ENCODE assay signal across 8 cellular contexts in the genomic region with DNA sequence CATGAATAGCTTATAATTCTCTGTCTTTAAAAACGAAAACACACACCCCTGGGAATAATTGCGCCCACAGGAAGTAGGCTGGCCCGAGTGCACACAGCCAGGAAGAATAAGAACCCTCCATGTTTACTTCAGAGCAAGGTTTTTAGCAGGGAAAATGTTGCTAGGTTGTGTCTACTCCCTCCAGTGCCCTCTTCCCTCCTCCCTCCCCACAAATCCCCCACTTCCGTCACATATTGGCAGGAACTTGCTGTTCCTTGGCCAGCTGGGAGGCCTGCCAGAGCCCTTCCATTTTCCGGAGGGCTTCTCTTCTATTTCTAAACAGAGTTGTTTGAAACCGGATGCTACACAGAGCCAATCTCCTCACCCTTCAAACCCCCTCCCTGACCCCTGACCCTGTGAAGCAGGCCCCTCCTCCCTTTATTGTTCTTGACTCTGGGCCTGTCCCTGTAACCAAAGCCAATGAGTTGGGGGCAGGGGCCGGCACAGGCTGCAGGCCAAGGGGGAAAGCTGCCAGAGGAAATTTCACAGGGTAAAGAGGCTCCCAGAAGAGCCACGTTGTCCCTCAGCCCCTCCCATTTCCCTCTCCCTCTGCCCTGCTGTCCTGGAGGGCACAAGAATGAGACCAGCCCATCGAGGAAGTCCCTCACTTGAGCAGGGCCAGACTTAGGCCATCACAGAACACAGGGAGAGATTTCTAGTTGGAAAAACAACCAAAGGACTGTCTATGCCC. TPM values are rescaled to one million over a fixed set of nuclear protein-coding genes. Genes with fewer than 3 reads are reported as not detected.
A peak's percentile ranks its signal among the peaks of the same experiment; 100 is the strongest.
DNase-seq lines count a peak whose midpoint lies in the region; ATAC-seq and TF ChIP-seq lines count a peak whose summit lies in the region.

No MANE protein-coding gene starts in this region.

- no peaks in the 10 kb centered on the region for H3K27me3 ChIP-seq in hepatocyte
- no peaks in the 10 kb centered on the region for H3K27me3 ChIP-seq in effector memory CD4-positive, alpha-beta T cell (replicated peaks; ENCODE audit: control insufficient read depth, insufficient read depth, low read length, poor library complexity, severe bottlenecking)

- H3K27ac ChIP-seq in angular gyrus (ENCODE audit: low read depth, low read length) = peak overlapping the region; percentile 73
- peak overlapping the region; percentile 94 for H3K27ac ChIP-seq in hepatocyte
- H3K27ac ChIP-seq in effector memory CD4-positive, alpha-beta T cell (ENCODE audit: insufficient read depth, low read length, poor library complexity, severe bottlenecking) = no peak overlapping the region

- H3K36me3 Mint-ChIP-seq in activated naive CD4-positive, alpha-beta T cell treated with anti-CD3 and anti-CD28 coated beads, Interleukin-2, amount 10 ng/mL, durations not matched to agents 7 days and 5 days = no peaks in the 10 kb centered on the region

- no peaks in the 10 kb centered on the region for H3K9me2 ChIP-seq in hepatocyte (replicated peaks; ENCODE audit: insufficient read depth)

- peak; percentile 80 for DNase-seq in HFF-Myc (ENCODE audit: extremely low read depth, low read depth)
- DNase-seq in hepatocyte (ENCODE audit: low spot score) = peak; percentile 74
- DNase-seq in putamen (ENCODE audit: low spot score) = peak; percentile 75
- no peak for DNase-seq in NCI-H128 (lab: John Stamatoyannopoulos, UW; ENCODE audit: unreplicated experiment)
- no peak for DNase-seq in effector memory CD4-positive, alpha-beta T cell
- DNase-seq in activated naive CD4-positive, alpha-beta T cell treated with anti-CD3 and anti-CD28 coated beads, Interleukin-2, amount 10 ng/mL, durations not matched to agents 7 days and 5 days = no peak

- peaks cover 4% of the 10 kb centered on the region for H3K4me1 Mint-ChIP-seq in activated naive CD4-positive, alpha-beta T cell treated with anti-CD3 and anti-CD28 coated beads, Interleukin-2, amount 10 ng/mL, durations not matched to agents 7 days and 5 days

- H3K4me3 Mint-ChIP-seq in activated naive CD4-positive, alpha-beta T cell treated with anti-CD3 and anti-CD28 coated beads, Interleukin-2, amount 10 ng/mL, durations not matched to agents 7 days and 5 days = no peak overlapping the region

- ATAC-seq in HG02852 (IDR thresholded peaks at IDR 0.05; ENCODE audit: unreplicated experiment) = no peak

- WGBS in hepatocyte (ENCODE audit: low lambda C conversion rate, missing lambda C conversion rate) = 31% methylated on average over 9 of the region's 9 CpGs

- TF ChIP-seq CTCF in HFF-Myc (IDR thresholded peaks at IDR 0.05; ENCODE audit: low read depth, low read length, missing control alignments) (no peak), hepatocyte (IDR thresholded peaks at IDR 0.05; ENCODE audit: poor library complexity) (no peak)

- H3K4me2 ChIP-seq in hepatocyte = peak overlapping the region; percentile 20

- no peaks in the 10 kb centered on the region for H3K9me3 Mint-ChIP-seq in activated naive CD4-positive, alpha-beta T cell treated with anti-CD3 and anti-CD28 coated beads, Interleukin-2, amount 10 ng/mL, durations not matched to agents 7 days and 5 days

- H3K9me3 ChIP-seq in hepatocyte (ENCODE audit: low read depth) = no peaks in the 10 kb centered on the region
- H3K9me3 ChIP-seq in effector memory CD4-positive, alpha-beta T cell (ENCODE audit: control insufficient read depth, low read length) = no peaks in the 10 kb centered on the region

- H3K4me3 ChIP-seq in HFF-Myc (replicated peaks; ENCODE audit: low read depth, low read length) = no peak overlapping the region
- H3K4me3 ChIP-seq in hepatocyte = no peak overlapping the region
- no peak overlapping the region for H3K4me3 ChIP-seq in effector memory CD4-positive, alpha-beta T cell (ENCODE audit: insufficient read depth, low read depth, low read length, poor library complexity, severe bottlenecking)

- no peaks in the 10 kb centered on the region for H4K20me1 ChIP-seq in hepatocyte (ENCODE audit: insufficient read depth, poor library complexity, severe bottlenecking)

- H3K79me2 ChIP-seq in hepatocyte = no peaks in the 10 kb centered on the region

- H2AFZ ChIP-seq in hepatocyte = peak overlapping the region; percentile 39

- H3K27me3 Mint-ChIP-seq in activated naive CD4-positive, alpha-beta T cell treated with anti-CD3 and anti-CD28 coated beads, Interleukin-2, amount 10 ng/mL, durations not matched to agents 7 days and 5 days = peaks cover 17% of the 10 kb centered on the region

- no peak overlapping the region for H3K27ac Mint-ChIP-seq in activated naive CD4-positive, alpha-beta T cell treated with anti-CD3 and anti-CD28 coated beads, Interleukin-2, amount 10 ng/mL, durations not matched to agents 7 days and 5 days

- H3K36me3 ChIP-seq in hepatocyte (replicated peaks; ENCODE audit: insufficient read depth, low read depth) = no peaks in the 10 kb centered on the region
- no peaks in the 10 kb centered on the region for H3K36me3 ChIP-seq in effector memory CD4-positive, alpha-beta T cell (ENCODE audit: control insufficient read depth, insufficient read depth, low read length)

- CTCF ChIA-PET in activated naive CD4-positive, alpha-beta T cell treated with anti-CD3 and anti-CD28 coated beads, Interleukin-2, amount 10 ng/mL, durations not matched to agents 7 days and 5 days (lab: Charles Lee) = no interaction called here

- peaks cover 54% of the 10 kb centered on the region for H3K4me1 ChIP-seq in hepatocyte (ENCODE audit: insufficient read depth)
- no peaks in the 10 kb centered on the region for H3K4me1 ChIP-seq in effector memory CD4-positive, alpha-beta T cell (ENCODE audit: control insufficient read depth, insufficient read depth, low read length, poor library complexity, severe bottlenecking)

RNA-seq across cellular contexts. Expression of gene LGALSL, which starts 49.8 kb away (rescaled TPM):
- 28.1 and 30.7 TPM in 2 replicates for total RNA-seq in hepatocyte
- polyA plus RNA-seq in hepatocyte = 27.9 and 44.6 TPM in 2 replicates

Comparison
In these comparisons a context has a peak if more than half of its experiments do, and no peak if none do; other contexts are left out.
1. DNase-seq: peak in HFF-Myc (single experiment), hepatocyte (single experiment) and putamen (single experiment); none in NCI-H128 (single experiment), effector memory CD4-positive, alpha-beta T cell (0 of 3) and activated naive CD4-positive, alpha-beta T cell treated with anti-CD3 and anti-CD28 coated beads, Interleukin-2, amount 10 ng/mL, durations not matched to agents 7 days and 5 days (single experiment).